ENCODE assay signal across 10 cellular contexts in genomic region chr14:73594491-73594890, GRCh38. TPM values are rescaled to one million over a fixed set of nuclear protein-coding genes. Genes with fewer than 3 reads are reported as not detected.
"Had no signal": no experiment of that assay in that cellular context is flagged by ENCODE, and none has a peak within 500 bp of the region (broad histone marks: within the 10 kb centered on the region; RNA-seq: fewer than 3 reads in every experiment).

No MANE protein-coding gene starts in this region.

- FAIRE-seq: H1, H54, K562 had no signal

- DNase-seq: H9, HCEC 1CT, HFFc6, IMR-90, KG1 had no signal

- H3K4me1 Mint-ChIP-seq: GM23338 had no signal

- H3K4me2 ChIP-seq: GM23338 had no signal

- ATAC-seq: GM23338, K562 had no signal

- H3K27ac Mint-ChIP-seq: GM23338, H9, HFFc6 had no signal

- H2AFZ ChIP-seq: GM23338 had no signal

- H3K4me3 ChIP-seq: GM23338, K562 had no signal

- H3K4me3 Mint-ChIP-seq: GM23338, H9, HFFc6 had no signal

RNA-seq across cellular contexts. Expression of gene ACOT4, which starts 2.8 kb away (rescaled TPM):
- total RNA-seq: HFFc6, K562 had no signal
- polyA plus RNA-seq: K562 had no signal

RNA-seq across cellular contexts. Expression of gene ACOT6, which starts 17.8 kb away (rescaled TPM):
- total RNA-seq: H1, H9, HFFc6, HT-29, IMR-90, K562 had no signal
- polyA plus RNA-seq: H1, IMR-90, K562 had no signal

RNA-seq across cellular contexts. Expression of gene ACOT2, which starts 25.5 kb away (rescaled TPM):
- total RNA-seq: K562 had no signal

RNA-seq across cellular contexts. Expression of gene HEATR4, which starts 35.7 kb away (rescaled TPM):
- total RNA-seq: HFFc6, IMR-90, K562 had no signal
- polyA plus RNA-seq: IMR-90, K562 had no signal
